Comparison of ENCODE assay signal across 8 cellular contexts in genomic region chr19:55461974-55462628, GRCh38. TPM values are rescaled to one million over a fixed set of nuclear protein-coding genes. Genes with fewer than 3 reads are reported as not detected.
DNase-seq lines count a peak whose midpoint lies in the region; ATAC-seq and TF ChIP-seq lines count a peak whose summit lies in the region.

No MANE protein-coding gene starts in this region.

- H3K9ac ChIP-seq in HCT116 (ENCODE audit: low read length): peak overlapping the region; percentile 79
- peak overlapping the region; percentile 8 for H3K9ac ChIP-seq in iPS-15b (ENCODE audit: low read depth, low read length)

- ATAC-seq in HCT116 (peak; percentile 31), GM18861 (IDR thresholded peaks at IDR 0.05; ENCODE audit: unreplicated experiment) (no peak), HG03045 (IDR thresholded peaks at IDR 0.05; ENCODE audit: unreplicated experiment) (no peak)
- no peak for ATAC-seq in stimulated activated naive CD8-positive, alpha-beta T cell treated with anti-CD3 and anti-CD28 coated beads, Interleukin-15, amount 100 ng/mL, for 72 hours

- peak; percentile 50 for DNase-seq in AG20443 (ENCODE audit: low spot score)
- no peak for DNase-seq in HCT116 (ENCODE audit: low read depth, low spot score)
- DNase-seq in activated CD4-positive, alpha-beta memory T cell treated with anti-CD3 and anti-CD28 coated beads, Interleukin-2, amount 10 ng/mL, durations not matched to agents 7 days and 5 days: no peak
- no peak for DNase-seq in stimulated activated naive CD8-positive, alpha-beta T cell treated with anti-CD3 and anti-CD28 coated beads, Interleukin-15, amount 100 ng/mL, for 72 hours
- no peak for DNase-seq in stimulated activated naive CD4-positive, alpha-beta T cell treated with Interleukin-2 at 50 U/mL for 16 hours (lab: John Stamatoyannopoulos, UW)

- BruUV-seq in HCT116 (replicated peaks; lab: Mats Ljungman, UMichigan): TSS peak; percentile 89

- H3K27me3 ChIP-seq in HCT116 (ENCODE audit: insufficient read depth, low read length): no peaks in the 10 kb centered on the region
- H3K27me3 ChIP-seq in iPS-15b (ENCODE audit: control insufficient read depth, insufficient read depth, low read length): peaks cover 3% of the 10 kb centered on the region

- H3K27ac Mint-ChIP-seq in activated CD4-positive, alpha-beta memory T cell treated with anti-CD3 and anti-CD28 coated beads, Interleukin-2, amount 10 ng/mL, durations not matched to agents 7 days and 5 days: peak overlapping the region; percentile 44
- peak overlapping the region; percentile 69 to 81 for H3K27ac Mint-ChIP-seq in stimulated activated naive CD8-positive, alpha-beta T cell treated with anti-CD3 and anti-CD28 coated beads, Interleukin-15, amount 100 ng/mL, for 72 hours

- H3K9me3 Mint-ChIP-seq in activated CD4-positive, alpha-beta memory T cell treated with anti-CD3 and anti-CD28 coated beads, Interleukin-2, amount 10 ng/mL, durations not matched to agents 7 days and 5 days: no peaks in the 10 kb centered on the region
- no peaks in the 10 kb centered on the region for H3K9me3 Mint-ChIP-seq in stimulated activated naive CD8-positive, alpha-beta T cell treated with anti-CD3 and anti-CD28 coated beads, Interleukin-15, amount 100 ng/mL, for 72 hours

- no peaks in the 10 kb centered on the region for H3K9me2 ChIP-seq in HCT116 (ENCODE audit: insufficient read depth)

- H3K9me3 ChIP-seq in HCT116 (ENCODE audit: control insufficient read depth in 1 of 2, insufficient read depth in 1 of 2, low read depth in 1 of 2, low read length in 2 of 2) (no peaks in the 10 kb centered on the region), iPS-15b (ENCODE audit: control insufficient read depth, insufficient read depth, low read length) (no peaks in the 10 kb centered on the region)

- intact Hi-C loops in HCT116 (cut with micrococcal nuclease): no loop called here

- H3K36me3 Mint-ChIP-seq in activated CD4-positive, alpha-beta memory T cell treated with anti-CD3 and anti-CD28 coated beads, Interleukin-2, amount 10 ng/mL, durations not matched to agents 7 days and 5 days (ENCODE audit: low read depth): no peaks in the 10 kb centered on the region

- H3K4me1 Mint-ChIP-seq in activated CD4-positive, alpha-beta memory T cell treated with anti-CD3 and anti-CD28 coated beads, Interleukin-2, amount 10 ng/mL, durations not matched to agents 7 days and 5 days: peaks cover 23% of the 10 kb centered on the region
- peaks cover 44% of the 10 kb centered on the region for H3K4me1 Mint-ChIP-seq in stimulated activated naive CD8-positive, alpha-beta T cell treated with anti-CD3 and anti-CD28 coated beads, Interleukin-15, amount 100 ng/mL, for 72 hours

- H3K4me1 ChIP-seq in HCT116 (ENCODE audit: control insufficient read depth in 1 of 2, insufficient read depth in 2 of 2, low read length in 2 of 2): peaks cover 9 to 29% of the 10 kb centered on the region in 2 experiments
- peaks cover 10% of the 10 kb centered on the region for H3K4me1 ChIP-seq in iPS-15b (ENCODE audit: control insufficient read depth, insufficient read depth, low read length)

- no peak for TF ChIP-seq RAD21 in HCT116 (IDR thresholded peaks at IDR 0.05; ENCODE audit: low read depth)

- no peaks in the 10 kb centered on the region for H3K36me3 ChIP-seq in HCT116 (ENCODE audit: control insufficient read depth in 1 of 2, insufficient read depth in 2 of 2, low read length in 2 of 2)
- H3K36me3 ChIP-seq in iPS-15b (ENCODE audit: control insufficient read depth, insufficient read depth, low read length): no peaks in the 10 kb centered on the region

- RAD21 ChIA-PET in HCT116 (lab: Charles Lee; ENCODE audit: low non-redundant PET in 1 of 2, low total read pairs in 2 of 2, uncharacterized antibody in 2 of 2, unreplicated experiment in 2 of 2): interaction anchor here in 1 of 2 experiments (0.9 kb wide), 1 partner anchor 42 kb away, joined by 4 read pairs; no protein-coding TSS in a partner anchor

- H3K4me2 ChIP-seq in HCT116 (ENCODE audit: low read length): peak overlapping the region; percentile 98

- TF ChIP-seq POLR2A in HCT116 (IDR thresholded peaks at IDR 0.05; ENCODE audit: borderline replicate concordance, extremely low read depth, insufficient read depth, insufficient read length): no peak

- CTCF ChIA-PET in HCT116 (lab: Charles Lee): interaction anchor here (0.6 to 1.5 kb wide), 6 partner anchors 9 to 315 kb away, joined by 3 to 7 read pairs (median 4); partner anchors contain the start of gene ZNF865
- CTCF ChIA-PET in activated CD4-positive, alpha-beta memory T cell treated with anti-CD3 and anti-CD28 coated beads, Interleukin-2, amount 10 ng/mL, durations not matched to agents 7 days and 5 days (lab: Charles Lee): interaction anchor here (0.7 to 1.8 kb wide), 10 partner anchors 9 to 843 kb away, joined by 3 to 36 read pairs (median 4); partner anchors contain the start of genes KMT5C and ZNF628

- POLR2A ChIA-PET in HCT116 (lab: Charles Lee): interaction anchor here (0.6 to 1.0 kb wide), 6 partner anchors 9 to 55 kb away, joined by 3 to 12 read pairs (median 5); partner anchors contain the start of genes UBE2S and ZNF628
- POLR2A ChIA-PET in activated CD4-positive, alpha-beta memory T cell treated with anti-CD3 and anti-CD28 coated beads, Interleukin-2, amount 10 ng/mL, durations not matched to agents 7 days and 5 days (lab: Charles Lee): interaction anchor here (0.6 to 1.0 kb wide), 7 partner anchors 14 to 208 kb away, joined by 3 to 7 read pairs (median 3); partner anchors contain the start of genes NAT14, UBE2S and ZNF628

- H3K27ac ChIP-seq in HCT116 (ENCODE audit: low read depth, low read length): peak overlapping the region; percentile 60

- no peak overlapping the region for H2AFZ ChIP-seq in HCT116 (ENCODE audit: low read depth, low read length, poor library complexity, severe bottlenecking)

- TF ChIP-seq CTCF in HCT116 (IDR thresholded peaks at IDR 0.05 in 2 of 3, conservative IDR thresholded peaks at IDR 0.05 in 1 of 3; ENCODE audit: borderline replicate concordance in 1 of 3, insufficient read depth in 1 of 3, low read depth in 2 of 3, low read length in 2 of 3): no peak

- peak overlapping the region; percentile 81 for H3K4me3 Mint-ChIP-seq in activated CD4-positive, alpha-beta memory T cell treated with anti-CD3 and anti-CD28 coated beads, Interleukin-2, amount 10 ng/mL, durations not matched to agents 7 days and 5 days
- H3K4me3 Mint-ChIP-seq in stimulated activated naive CD8-positive, alpha-beta T cell treated with anti-CD3 and anti-CD28 coated beads, Interleukin-15, amount 100 ng/mL, for 72 hours: peak overlapping the region; percentile 94 to 98

- H3K27me3 Mint-ChIP-seq in activated CD4-positive, alpha-beta memory T cell treated with anti-CD3 and anti-CD28 coated beads, Interleukin-2, amount 10 ng/mL, durations not matched to agents 7 days and 5 days: peaks cover 2% of the 10 kb centered on the region
- H3K27me3 Mint-ChIP-seq in stimulated activated naive CD8-positive, alpha-beta T cell treated with anti-CD3 and anti-CD28 coated beads, Interleukin-15, amount 100 ng/mL, for 72 hours: no peaks in the 10 kb centered on the region

- H3K4me3 ChIP-seq in HCT116 (replicated peaks in 1 of 2; ENCODE audit: low read depth in 1 of 2, low read length in 2 of 2): peak overlapping the region; percentile 51 to 98
- H3K4me3 ChIP-seq in iPS-15b (ENCODE audit: low read depth, low read length): peak overlapping the region; percentile 62

- H4K20me1 ChIP-seq in HCT116 (ENCODE audit: insufficient read depth): no peaks in the 10 kb centered on the region

- H3K79me2 ChIP-seq in HCT116 (ENCODE audit: insufficient read depth, low read length): peaks cover 12% of the 10 kb centered on the region; the same call in 1 of the 2 replicates

TF ChIP-seq in HCT116, 20 proteins besides CTCF, POLR2A, EP300 and RAD21 (continues in another document):
- TF ChIP-seq ZFX (IDR thresholded peaks at IDR 0.05) (no peak), POLR2AphosphoS5 (IDR thresholded peaks at IDR 0.05; ENCODE audit: low read depth, low read length) (peak; percentile 52), CBX3 (IDR thresholded peaks at IDR 0.05; ENCODE audit: low read depth) (no peak), ZBTB33 (IDR thresholded peaks at IDR 0.05; ENCODE audit: extremely low read depth, insufficient replicate concordance, low read length) (no peak)

RNA-seq across cellular contexts. Expression of gene ISOC2, which starts 0.7 kb away (rescaled TPM):
- total RNA-seq in HCT116 (2021; ENCODE audit: unreplicated experiment): 56.8 TPM
- polyA plus RNA-seq in HCT116 (2012): 53.6 and 62.9 TPM in 2 replicates
- 10 to 100 TPM; 14.5 to 16.7 TPM for total RNA-seq in activated CD4-positive, alpha-beta memory T cell treated with anti-CD3 and anti-CD28 coated beads, Interleukin-2, amount 10 ng/mL, durations not matched to agents 7 days and 5 days

RNA-seq across cellular contexts. Expression of gene C19orf85, which starts 2.5 kb away (rescaled TPM):
- 0.34 TPM for total RNA-seq in HCT116 (2021; ENCODE audit: unreplicated experiment)
- polyA plus RNA-seq in HCT116 (2012): 0.04 TPM in 1 of 2 replicates, not detected in the other
- not detected for total RNA-seq in activated CD4-positive, alpha-beta memory T cell treated with anti-CD3 and anti-CD28 coated beads, Interleukin-2, amount 10 ng/mL, durations not matched to agents 7 days and 5 days

RNA-seq across cellular contexts. Expression of gene ZNF628, which starts 14.3 kb away (rescaled TPM):
- total RNA-seq in HCT116 (2021; ENCODE audit: unreplicated experiment): 14.9 TPM
- polyA plus RNA-seq in HCT116 (2012): 8.0 and 11.6 TPM in 2 replicates
- 1 to 10 TPM; 6.7 to 9.1 TPM for total RNA-seq in activated CD4-positive, alpha-beta memory T cell treated with anti-CD3 and anti-CD28 coated beads, Interleukin-2, amount 10 ng/mL, durations not matched to agents 7 days and 5 days

RNA-seq across cellular contexts. Expression of gene SHISA7, which starts 19.0 kb away (rescaled TPM):
- not detected for total RNA-seq in HCT116 (2021; ENCODE audit: unreplicated experiment)
- 0.01 TPM in 1 of 2 replicates, not detected in the other for polyA plus RNA-seq in HCT116 (2012)
- total RNA-seq in activated CD4-positive, alpha-beta memory T cell treated with anti-CD3 and anti-CD28 coated beads, Interleukin-2, amount 10 ng/mL, durations not matched to agents 7 days and 5 days: not detected

RNA-seq across cellular contexts. Expression of gene NAT14, which starts 22.9 kb away (rescaled TPM):
- 55.3 TPM for total RNA-seq in HCT116 (2021; ENCODE audit: unreplicated experiment)
- polyA plus RNA-seq in HCT116 (2012): 39.0 and 45.6 TPM in 2 replicates
- total RNA-seq in activated CD4-positive, alpha-beta memory T cell treated with anti-CD3 and anti-CD28 coated beads, Interleukin-2, amount 10 ng/mL, durations not matched to agents 7 days and 5 days: 10 to 100 TPM; 11.9 to 12.0 TPM
